9 cellular contexts compared by ENCODE assay signal in genomic region chr7:107036535-107036934, GRCh38. TPM values are rescaled to one million over a fixed set of nuclear protein-coding genes. Genes with fewer than 3 reads are reported as not detected.
"Had no signal": no experiment of that assay in that cellular context is flagged by ENCODE, and none has a peak within 500 bp of the region (broad histone marks: within the 10 kb centered on the region; RNA-seq: fewer than 3 reads in every experiment).

No MANE protein-coding gene starts in this region.

- H3K4me1 ChIP-seq: HAP-1 had no signal

- DNase-seq: GM23248, GOT3, H7, KG1 had no signal

- H3K27me3 Mint-ChIP-seq: IgD-negative memory B cell had no signal

- H3K4me3 Mint-ChIP-seq: IgD-negative memory B cell had no signal

- ATAC-seq: HCT116 had no signal

- H2AFZ ChIP-seq: GM23248 had no signal

- H3K9me3 ChIP-seq: HAP-1 had no signal

- H3K9ac ChIP-seq: GM23248 had no signal

- H3K4me3 ChIP-seq: GM23248, HAP-1 had no signal

- H3K27ac Mint-ChIP-seq: IgD-negative memory B cell had no signal

- FAIRE-seq: HTR-8/SVneo had no signal

- H3K36me3 ChIP-seq: HAP-1 had no signal

- H3K27ac ChIP-seq: GM23248 had no signal

RNA-seq across cellular contexts. Expression of gene PRKAR2B, which starts 8.0 kb away (rescaled TPM):
- total RNA-seq: HT-29 had no signal
